28 cellular contexts compared by ENCODE assay signal in the genomic region with DNA sequence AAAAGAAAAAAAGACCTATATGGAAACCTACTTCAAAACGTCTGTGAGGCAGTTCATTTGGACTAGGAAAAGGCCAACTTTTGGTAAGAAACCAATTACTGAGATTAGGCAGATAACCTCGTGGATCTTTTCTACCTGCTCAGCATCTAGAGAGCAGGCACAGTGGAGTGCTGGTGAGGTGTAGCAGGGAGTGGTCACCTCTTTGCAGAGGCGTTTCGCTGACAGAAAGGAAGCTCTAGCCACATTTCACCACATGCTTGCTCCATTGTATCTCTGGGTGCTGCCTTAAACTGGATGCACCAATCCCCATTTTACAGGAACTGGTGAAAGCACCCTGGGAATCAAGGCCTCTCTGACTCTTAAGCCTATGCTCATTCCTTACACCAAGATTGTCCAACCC.
"Had no signal": no experiment of that assay in that cellular context is flagged by ENCODE, and none has a peak within 500 bp of the region (broad histone marks: within the 10 kb centered on the region; RNA-seq: fewer than 3 reads in every experiment).

No MANE protein-coding gene starts in this region.

- H3K27ac Mint-ChIP-seq: stimulated activated effector memory CD8-positive, alpha-beta T cell treated with anti-CD3 and anti-CD28 coated beads, Interleukin-12 subunit alpha, Interleukin-12 subunit beta, amount 100 ng/mL, for 72 hours; stimulated activated memory B cell treated with anti-CD40 and anti-IgM and Interleukin-4, amounts not matched to agents 10 μg/mL and 1 μg/mL and 100 μg/mL, for 72 hours; stimulated activated naive B cell treated with anti-CD40 and anti-IgM and Interleukin-4, amounts not matched to agents 10 μg/mL and 1 μg/mL and 100 μg/mL, for 72 hours; stimulated activated naive CD8-positive, alpha-beta T cell treated with anti-CD3 and anti-CD28 coated beads, Interleukin-15, amount 100 ng/mL, for 72 hours; stimulated activated naive CD8-positive, alpha-beta T cell treated with anti-CD3 and anti-CD28 coated beads, Interleukin-15, Interleukin-2, amounts not matched to agents 100 ng/mL and 50 ng/mL, for 24 hours; type B pancreatic cell had no signal

- ATAC-seq: stimulated activated effector memory CD8-positive, alpha-beta T cell treated with anti-CD3 and anti-CD28 coated beads, Interleukin-12 subunit alpha, Interleukin-12 subunit beta, amount 100 ng/mL, for 72 hours; stimulated activated memory B cell treated with anti-CD40 and anti-IgM and Interleukin-4, amounts not matched to agents 10 μg/mL and 1 μg/mL and 100 μg/mL, for 72 hours; stimulated activated naive B cell treated with anti-CD40 and anti-IgM and Interleukin-4, amounts not matched to agents 10 μg/mL and 1 μg/mL and 100 μg/mL, for 72 hours; stimulated activated naive CD8-positive, alpha-beta T cell treated with anti-CD3 and anti-CD28 coated beads, Interleukin-15, amount 100 ng/mL, for 72 hours; stimulated activated naive CD8-positive, alpha-beta T cell treated with anti-CD3 and anti-CD28 coated beads, Interleukin-15, Interleukin-2, amounts not matched to agents 100 U/mL and 50 U/mL, for 24 hours; upper lobe of right lung had no signal

- H3K27me3 ChIP-seq: stomach, suprapubic skin, testis, thyroid gland, tibial artery, tibial nerve, transverse colon, upper lobe of left lung, upper lobe of right lung, uterus, vagina had no signal

- H3K4me3 Mint-ChIP-seq: stimulated activated effector memory CD8-positive, alpha-beta T cell treated with anti-CD3 and anti-CD28 coated beads, Interleukin-12 subunit alpha, Interleukin-12 subunit beta, amount 100 ng/mL, for 72 hours; stimulated activated memory B cell treated with anti-CD40 and anti-IgM and Interleukin-4, amounts not matched to agents 10 μg/mL and 1 μg/mL and 100 μg/mL, for 72 hours; stimulated activated naive B cell treated with anti-CD40 and anti-IgM and Interleukin-4, amounts not matched to agents 10 μg/mL and 1 μg/mL and 100 μg/mL, for 72 hours; stimulated activated naive CD8-positive, alpha-beta T cell treated with anti-CD3 and anti-CD28 coated beads, Interleukin-15, amount 100 ng/mL, for 72 hours; stimulated activated naive CD8-positive, alpha-beta T cell treated with anti-CD3 and anti-CD28 coated beads, Interleukin-15, Interleukin-2, amounts not matched to agents 100 ng/mL and 50 ng/mL, for 24 hours; type B pancreatic cell had no signal

- DNase-seq: stimulated activated CD4-positive, alpha-beta T cell treated with anti-CD3 and anti-CD28 coated beads, Interleukin-2, amount 100 ng/mL, for 48 hours; stimulated activated CD4-positive, alpha-beta T cell treated with anti-CD3 and anti-CD28 coated beads, Interleukin-4, amount 100 ng/mL, for 1 hour; stimulated activated CD4-positive, alpha-beta T cell treated with anti-CD3 and anti-CD28 coated beads, Interleukin-4, amount 100 ng/mL, for 24 hours; stimulated activated CD4-positive, alpha-beta T cell treated with anti-CD3 and anti-CD28 coated beads, Interleukin-4, amount 100 ng/mL, for 4 hours; stimulated activated CD8-positive, alpha-beta memory T cell treated with anti-CD3 and anti-CD28 coated beads, Interleukin-4, amount 100 ng/mL, for 48 hours; stimulated activated naive B cell treated with anti-CD40 and anti-IgM and Interleukin-4, amounts not matched to agents 10 μg/mL and 1 μg/mL and 100 μg/mL, for 72 hours; stimulated activated naive CD4-positive, alpha-beta T cell; stimulated activated naive CD4-positive, alpha-beta T cell treated with Interleukin-2 at 50 U/mL for 16 hours; stimulated activated naive CD8-positive, alpha-beta T cell treated with anti-CD3 and anti-CD28 coated beads, Interleukin-15, amount 100 ng/mL, for 72 hours; stimulated activated naive CD8-positive, alpha-beta T cell treated with anti-CD3 and anti-CD28 coated beads, Interleukin-15, Interleukin-2, amounts not matched to agents 100 U/mL and 50 U/mL, for 24 hours; stomach; substantia nigra; testis; thyroid gland; tibial artery; transverse colon; upper lobe of right lung; uterus had no signal

- H3K9me3 Mint-ChIP-seq: stimulated activated effector memory CD8-positive, alpha-beta T cell treated with anti-CD3 and anti-CD28 coated beads, Interleukin-12 subunit alpha, Interleukin-12 subunit beta, amount 100 ng/mL, for 72 hours; type B pancreatic cell had no signal

- H3K4me1 Mint-ChIP-seq: stimulated activated effector memory CD8-positive, alpha-beta T cell treated with anti-CD3 and anti-CD28 coated beads, Interleukin-12 subunit alpha, Interleukin-12 subunit beta, amount 100 ng/mL, for 72 hours; stimulated activated memory B cell treated with anti-CD40 and anti-IgM and Interleukin-4, amounts not matched to agents 10 μg/mL and 1 μg/mL and 100 μg/mL, for 72 hours; stimulated activated naive B cell treated with anti-CD40 and anti-IgM and Interleukin-4, amounts not matched to agents 10 μg/mL and 1 μg/mL and 100 μg/mL, for 72 hours; stimulated activated naive CD8-positive, alpha-beta T cell treated with anti-CD3 and anti-CD28 coated beads, Interleukin-15, amount 100 ng/mL, for 72 hours had no signal

- FAIRE-seq: urothelium cell line had no signal

- H3K27ac ChIP-seq: stomach, suprapubic skin, testis, thoracic aorta, thyroid gland, tibial artery, tibial nerve, transverse colon, upper lobe of left lung, upper lobe of right lung, uterus, vagina had no signal

- H3K9me3 ChIP-seq: stomach, suprapubic skin, testis, thoracic aorta, thyroid gland, tibial artery, tibial nerve, transverse colon, upper lobe of left lung, upper lobe of right lung, uterus, vagina had no signal

- H3K4me3 ChIP-seq: stomach, suprapubic skin, testis, thoracic aorta, thyroid gland, tibial artery, tibial nerve, transverse colon, upper lobe of left lung, upper lobe of right lung, uterus, vagina had no signal

- H3K36me3 ChIP-seq: stomach, suprapubic skin, thoracic aorta, thyroid gland, tibial artery, tibial nerve, transverse colon, upper lobe of left lung, upper lobe of right lung, uterus, vagina had no signal

- H3K36me3 Mint-ChIP-seq: stimulated activated effector memory CD8-positive, alpha-beta T cell treated with anti-CD3 and anti-CD28 coated beads, Interleukin-12 subunit alpha, Interleukin-12 subunit beta, amount 100 ng/mL, for 72 hours; stimulated activated memory B cell treated with anti-CD40 and anti-IgM and Interleukin-4, amounts not matched to agents 10 μg/mL and 1 μg/mL and 100 μg/mL, for 72 hours; stimulated activated naive B cell treated with anti-CD40 and anti-IgM and Interleukin-4, amounts not matched to agents 10 μg/mL and 1 μg/mL and 100 μg/mL, for 72 hours; type B pancreatic cell had no signal

- H3K27me3 Mint-ChIP-seq: stimulated activated memory B cell treated with anti-CD40 and anti-IgM and Interleukin-4, amounts not matched to agents 10 μg/mL and 1 μg/mL and 100 μg/mL, for 72 hours; stimulated activated naive B cell treated with anti-CD40 and anti-IgM and Interleukin-4, amounts not matched to agents 10 μg/mL and 1 μg/mL and 100 μg/mL, for 72 hours; stimulated activated naive CD8-positive, alpha-beta T cell treated with anti-CD3 and anti-CD28 coated beads, Interleukin-15, Interleukin-2, amounts not matched to agents 100 ng/mL and 50 ng/mL, for 24 hours had no signal

- H3K4me1 ChIP-seq: stomach, suprapubic skin, testis, thyroid gland, tibial artery, tibial nerve, transverse colon, upper lobe of left lung, upper lobe of right lung, uterus, vagina had no signal
